ENCODE assay signal across 11 cellular contexts in the genomic region with DNA sequence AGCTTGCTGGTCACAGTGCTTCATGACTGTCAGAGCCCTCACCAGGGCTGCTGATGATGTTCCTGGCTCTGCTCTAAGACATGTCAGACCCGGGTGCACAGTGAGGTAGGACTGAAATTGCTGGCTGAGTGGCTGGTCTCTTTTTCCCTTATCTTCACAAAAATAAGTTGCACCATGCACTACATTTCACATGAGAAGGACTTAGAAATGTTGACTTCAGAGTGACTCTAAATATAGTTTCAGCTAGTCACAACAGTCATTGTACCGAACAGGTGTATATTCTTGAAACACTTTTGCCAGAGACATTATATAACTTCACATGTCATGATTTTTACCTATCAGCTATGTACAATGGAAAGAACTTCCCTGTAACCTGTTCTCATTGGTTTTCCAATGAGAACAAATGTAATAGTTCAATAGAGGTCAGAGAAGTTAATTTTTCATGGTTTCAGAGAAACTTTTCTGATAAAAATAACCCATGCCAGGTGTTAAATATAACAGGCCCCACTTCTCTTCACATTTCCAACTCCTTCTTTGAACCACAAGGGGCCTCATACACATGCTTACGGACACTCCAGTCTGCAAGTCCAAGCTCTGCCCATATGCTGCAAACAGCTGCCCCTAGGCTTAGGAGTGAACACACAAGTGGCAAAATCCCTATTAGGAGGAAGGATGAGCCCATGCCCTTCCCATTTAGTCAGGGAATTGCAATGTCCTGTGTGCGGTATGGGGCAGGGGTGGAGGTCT.
DNase-seq lines count a peak whose midpoint lies in the region; ATAC-seq and TF ChIP-seq lines count a peak whose summit lies in the region.
"Had no signal": no experiment of that assay in that cellular context is flagged by ENCODE, and none has a peak within 500 bp of the region (broad histone marks: within the 10 kb centered on the region; RNA-seq: fewer than 3 reads in every experiment).

No MANE protein-coding gene starts in this region.

- H3K36me3 Mint-ChIP-seq in T-helper 1 cell treated with Interleukin-12 subunit alpha and Interleukin-12 subunit beta and Interleukin-4 antibody, amounts not matched to agents 30 μg/mL and 1 μg/mL, for 36 hours (ENCODE audit: low read depth): peaks cover 47% of the 10 kb centered on the region
- H3K36me3 Mint-ChIP-seq in dendritic cell treated with granulocyte-macrophage colony-stimulating factor and Interleukin-4, amounts not matched to agents 40 ng/mL and 50 ng/mL, for 4 days (ENCODE audit: low read depth): peaks cover 14% of the 10 kb centered on the region

- no peaks in the 10 kb centered on the region for H3K27me3 Mint-ChIP-seq in T-helper 1 cell treated with Interleukin-12 subunit alpha and Interleukin-12 subunit beta and Interleukin-4 antibody, amounts not matched to agents 30 μg/mL and 1 μg/mL, for 36 hours (ENCODE audit: low read depth)
- H3K27me3 Mint-ChIP-seq in dendritic cell treated with granulocyte-macrophage colony-stimulating factor and Interleukin-4, amounts not matched to agents 40 ng/mL and 50 ng/mL, for 4 days: no peaks in the 10 kb centered on the region

- H3K4me1 ChIP-seq in A673 (ENCODE audit: insufficient read depth, low read length, poor library complexity, severe bottlenecking): peaks cover 35% of the 10 kb centered on the region

- no peaks in the 10 kb centered on the region for H3K36me3 ChIP-seq in A673 (ENCODE audit: insufficient read depth, low read length, poor library complexity, severe bottlenecking)

- CTCF ChIA-PET in A673 (lab: Charles Lee): no interaction called here

- POLR2A ChIA-PET in A673 (lab: Charles Lee; ENCODE audit: low non-redundant PET): no interaction called here

- intact Hi-C loops in dendritic cell treated with granulocyte-macrophage colony-stimulating factor and Interleukin-4, amounts not matched to agents 40 ng/mL and 50 ng/mL, for 4 days (cut with micrococcal nuclease): no loop called here
- intact Hi-C loops in A673 (cut with micrococcal nuclease; ENCODE audit: unreplicated experiment): no loop called here

- no TSS peak for BruUV-seq in A673 (replicated peaks; lab: Mats Ljungman, UMichigan)

- H3K4me1 Mint-ChIP-seq in T-helper 1 cell treated with Interleukin-12 subunit alpha and Interleukin-12 subunit beta and Interleukin-4 antibody, amounts not matched to agents 30 μg/mL and 1 μg/mL, for 36 hours (ENCODE audit: low read depth): peaks cover 55% of the 10 kb centered on the region
- peaks cover 35% of the 10 kb centered on the region for H3K4me1 Mint-ChIP-seq in dendritic cell treated with granulocyte-macrophage colony-stimulating factor and Interleukin-4, amounts not matched to agents 40 ng/mL and 50 ng/mL, for 4 days (ENCODE audit: low read depth)

- H3K27ac Mint-ChIP-seq in T-helper 1 cell treated with Interleukin-12 subunit alpha and Interleukin-12 subunit beta and Interleukin-4 antibody, amounts not matched to agents 30 μg/mL and 1 μg/mL, for 36 hours: peak overlapping the region; percentile 53
- peak overlapping the region; percentile 56 for H3K27ac Mint-ChIP-seq in dendritic cell treated with granulocyte-macrophage colony-stimulating factor and Interleukin-4, amounts not matched to agents 40 ng/mL and 50 ng/mL, for 4 days
- H3K27ac Mint-ChIP-seq: H9 had no signal

- H3K4me3 Mint-ChIP-seq in T-helper 1 cell treated with Interleukin-12 subunit alpha and Interleukin-12 subunit beta and Interleukin-4 antibody, amounts not matched to agents 30 μg/mL and 1 μg/mL, for 36 hours: no peak overlapping the region
- H3K4me3 Mint-ChIP-seq in dendritic cell treated with granulocyte-macrophage colony-stimulating factor and Interleukin-4, amounts not matched to agents 40 ng/mL and 50 ng/mL, for 4 days: no peak overlapping the region
- H3K4me3 Mint-ChIP-seq: H9 had no signal

- no peaks in the 10 kb centered on the region for H3K9me3 ChIP-seq in A673 (ENCODE audit: low read depth, low read length, poor library complexity, severe bottlenecking)

- H3K4me3 ChIP-seq in A673 (ENCODE audit: low read depth, low read length, poor library complexity, severe bottlenecking): no peak overlapping the region

- no peak overlapping the region for H3K27ac ChIP-seq in A673 (ENCODE audit: low read depth, low read length, poor library complexity, severe bottlenecking)

- no peak for DNase-seq in T-helper 1 cell
- no peak for DNase-seq in NCI-H2227 (lab: John Stamatoyannopoulos, UW; ENCODE audit: unreplicated experiment)
- DNase-seq in A673 (ENCODE audit: low spot score): no peak
- no peak for DNase-seq in cortex of kidney (lab: John Stamatoyannopoulos, UW)
- DNase-seq: erythroblast, H9, NCI-H510A had no signal

- H3K27me3 ChIP-seq in A673 (replicated peaks; ENCODE audit: insufficient read depth, low read depth, low read length, poor library complexity): no peaks in the 10 kb centered on the region

- H3K9me3 Mint-ChIP-seq in T-helper 1 cell treated with Interleukin-12 subunit alpha and Interleukin-12 subunit beta and Interleukin-4 antibody, amounts not matched to agents 30 μg/mL and 1 μg/mL, for 36 hours: no peaks in the 10 kb centered on the region
- no peaks in the 10 kb centered on the region for H3K9me3 Mint-ChIP-seq in dendritic cell treated with granulocyte-macrophage colony-stimulating factor and Interleukin-4, amounts not matched to agents 40 ng/mL and 50 ng/mL, for 4 days
- H3K9me3 Mint-ChIP-seq: H9 had no signal

- peak; percentile 54 for ATAC-seq in GM21528 (IDR thresholded peaks at IDR 0.05; ENCODE audit: low FRiP score, unreplicated experiment)
- ATAC-seq in HG03432 (IDR thresholded peaks at IDR 0.05; ENCODE audit: unreplicated experiment): peak; percentile 77

- no peak for TF ChIP-seq CTCF in A673 (conservative IDR thresholded peaks at IDR 0.05; ENCODE audit: low read depth, low read length)
